1 cellular context compared by ENCODE assay signal in the genomic region with DNA sequence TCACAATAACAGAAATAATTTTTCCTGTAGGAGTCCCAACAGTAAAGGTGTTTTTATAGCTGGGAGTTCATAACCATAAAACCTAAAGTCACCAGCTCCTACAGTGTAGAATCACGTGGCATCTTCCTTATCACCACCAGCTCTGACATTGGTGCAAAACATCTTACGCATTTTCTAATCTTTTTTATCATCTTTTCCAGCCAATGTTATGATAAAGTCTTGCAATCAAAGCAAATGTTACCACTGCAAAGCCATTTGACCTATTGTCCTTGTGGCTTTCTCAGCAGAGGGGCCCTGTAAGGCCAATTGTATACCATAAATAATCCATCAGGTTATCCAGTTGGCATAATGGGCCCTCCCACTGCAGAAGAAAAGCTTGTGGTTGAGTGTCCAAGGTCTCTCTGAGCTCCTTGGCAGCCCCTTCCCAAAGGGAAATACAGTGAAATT.
A peak's percentile ranks its signal among the peaks of the same experiment; 100 is the strongest.
TF ChIP-seq lines count a peak whose summit lies in the region.

No MANE protein-coding gene starts in this region.

TF ChIP-seq in K562, 482 proteins besides CTCF, POLR2A, EP300 and RAD21 (continues in another document):
- TF ChIP-seq, protein P1, sequence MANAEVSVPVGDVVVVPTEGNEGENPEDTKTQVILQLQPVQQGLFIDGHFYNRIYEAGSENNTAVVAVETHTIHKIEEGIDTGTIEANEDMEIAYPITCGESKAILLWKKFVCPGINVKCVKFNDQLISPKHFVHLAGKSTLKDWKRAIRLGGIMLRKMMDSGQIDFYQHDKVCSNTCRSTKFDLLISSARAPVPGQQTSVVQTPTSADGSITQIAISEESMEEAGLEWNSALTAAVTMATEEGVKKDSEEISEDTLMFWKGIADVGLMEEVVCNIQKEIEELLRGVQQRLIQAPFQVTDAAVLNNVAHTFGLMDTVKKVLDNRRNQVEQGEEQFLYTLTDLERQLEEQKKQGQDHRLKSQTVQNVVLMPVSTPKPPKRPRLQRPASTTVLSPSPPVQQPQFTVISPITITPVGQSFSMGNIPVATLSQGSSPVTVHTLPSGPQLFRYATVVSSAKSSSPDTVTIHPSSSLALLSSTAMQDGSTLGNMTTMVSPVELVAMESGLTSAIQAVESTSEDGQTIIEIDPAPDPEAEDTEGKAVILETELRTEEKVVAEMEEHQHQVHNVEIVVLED (CRISPR knock-in tag; IDR thresholded peaks at IDR 0.05), result no peak
- TF ChIP-seq MAFF (IDR thresholded peaks at IDR 0.05; ENCODE audit: low read length), result no peak
- TF ChIP-seq MYC (IDR thresholded peaks at IDR 0.05; ENCODE audit: low read depth, low read length), result peak; percentile 22; the same call in 1 of the 2 replicates
- TF ChIP-seq MYC (CRISPR knock-in tag; IDR thresholded peaks at IDR 0.05; ENCODE audit: borderline replicate concordance, low read depth), result no peak
- TF ChIP-seq, protein P2, sequence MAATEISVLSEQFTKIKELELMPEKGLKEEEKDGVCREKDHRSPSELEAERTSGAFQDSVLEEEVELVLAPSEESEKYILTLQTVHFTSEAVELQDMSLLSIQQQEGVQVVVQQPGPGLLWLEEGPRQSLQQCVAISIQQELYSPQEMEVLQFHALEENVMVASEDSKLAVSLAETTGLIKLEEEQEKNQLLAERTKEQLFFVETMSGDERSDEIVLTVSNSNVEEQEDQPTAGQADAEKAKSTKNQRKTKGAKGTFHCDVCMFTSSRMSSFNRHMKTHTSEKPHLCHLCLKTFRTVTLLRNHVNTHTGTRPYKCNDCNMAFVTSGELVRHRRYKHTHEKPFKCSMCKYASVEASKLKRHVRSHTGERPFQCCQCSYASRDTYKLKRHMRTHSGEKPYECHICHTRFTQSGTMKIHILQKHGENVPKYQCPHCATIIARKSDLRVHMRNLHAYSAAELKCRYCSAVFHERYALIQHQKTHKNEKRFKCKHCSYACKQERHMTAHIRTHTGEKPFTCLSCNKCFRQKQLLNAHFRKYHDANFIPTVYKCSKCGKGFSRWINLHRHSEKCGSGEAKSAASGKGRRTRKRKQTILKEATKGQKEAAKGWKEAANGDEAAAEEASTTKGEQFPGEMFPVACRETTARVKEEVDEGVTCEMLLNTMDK (IDR thresholded peaks at IDR 0.05; ENCODE audit: borderline replicate concordance, insufficient read depth, low read depth, low read length, poor library complexity, severe bottlenecking), result no peak
- 0 out of 4 replicates have a peak, but pooled peaks of 1 of the 2 experiments have one; percentile 19 for TF ChIP-seq KDM1A (IDR thresholded peaks at IDR 0.05)
- peak; percentile 52; the same call in 1 of the 2 replicates for TF ChIP-seq DDX20 (tag; IDR thresholded peaks at IDR 0.05; ENCODE audit: low read depth)
- TF ChIP-seq ESRRA (IDR thresholded peaks at IDR 0.05; ENCODE audit: borderline replicate concordance, low read depth), result peak; percentile 42; the same call in 1 of the 2 replicates
- TF ChIP-seq CBFA2T2 (conservative IDR thresholded peaks at IDR 0.05), result 0 out of 2 replicates have a peak, but pooled peaks have one; percentile 32
- TF ChIP-seq, protein P3, sequence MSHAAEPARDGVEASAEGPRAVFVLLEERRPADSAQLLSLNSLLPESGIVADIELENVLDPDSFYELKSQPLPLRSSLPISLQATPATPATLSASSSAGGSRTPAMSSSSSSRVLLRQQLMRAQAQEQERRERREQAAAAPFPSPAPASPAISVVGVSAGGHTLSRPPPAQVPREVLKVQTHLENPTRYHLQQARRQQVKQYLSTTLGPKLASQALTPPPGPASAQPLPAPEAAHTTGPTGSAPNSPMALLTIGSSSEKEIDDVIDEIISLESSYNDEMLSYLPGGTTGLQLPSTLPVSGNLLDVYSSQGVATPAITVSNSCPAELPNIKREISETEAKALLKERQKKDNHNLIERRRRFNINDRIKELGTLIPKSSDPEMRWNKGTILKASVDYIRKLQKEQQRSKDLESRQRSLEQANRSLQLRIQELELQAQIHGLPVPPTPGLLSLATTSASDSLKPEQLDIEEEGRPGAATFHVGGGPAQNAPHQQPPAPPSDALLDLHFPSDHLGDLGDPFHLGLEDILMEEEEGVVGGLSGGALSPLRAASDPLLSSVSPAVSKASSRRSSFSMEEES (CRISPR knock-in tag; IDR thresholded peaks at IDR 0.05), result peak; percentile 26
- peak; percentile 20; the same call in 1 of the 2 replicates for TF ChIP-seq CBFA2T3 (IDR thresholded peaks at IDR 0.05)
- 0 out of 2 replicates have a peak, but pooled peaks have one; percentile 22 for TF ChIP-seq CXXC5 (CRISPR knock-in tag; IDR thresholded peaks at IDR 0.05)
- TF ChIP-seq, protein P4, sequence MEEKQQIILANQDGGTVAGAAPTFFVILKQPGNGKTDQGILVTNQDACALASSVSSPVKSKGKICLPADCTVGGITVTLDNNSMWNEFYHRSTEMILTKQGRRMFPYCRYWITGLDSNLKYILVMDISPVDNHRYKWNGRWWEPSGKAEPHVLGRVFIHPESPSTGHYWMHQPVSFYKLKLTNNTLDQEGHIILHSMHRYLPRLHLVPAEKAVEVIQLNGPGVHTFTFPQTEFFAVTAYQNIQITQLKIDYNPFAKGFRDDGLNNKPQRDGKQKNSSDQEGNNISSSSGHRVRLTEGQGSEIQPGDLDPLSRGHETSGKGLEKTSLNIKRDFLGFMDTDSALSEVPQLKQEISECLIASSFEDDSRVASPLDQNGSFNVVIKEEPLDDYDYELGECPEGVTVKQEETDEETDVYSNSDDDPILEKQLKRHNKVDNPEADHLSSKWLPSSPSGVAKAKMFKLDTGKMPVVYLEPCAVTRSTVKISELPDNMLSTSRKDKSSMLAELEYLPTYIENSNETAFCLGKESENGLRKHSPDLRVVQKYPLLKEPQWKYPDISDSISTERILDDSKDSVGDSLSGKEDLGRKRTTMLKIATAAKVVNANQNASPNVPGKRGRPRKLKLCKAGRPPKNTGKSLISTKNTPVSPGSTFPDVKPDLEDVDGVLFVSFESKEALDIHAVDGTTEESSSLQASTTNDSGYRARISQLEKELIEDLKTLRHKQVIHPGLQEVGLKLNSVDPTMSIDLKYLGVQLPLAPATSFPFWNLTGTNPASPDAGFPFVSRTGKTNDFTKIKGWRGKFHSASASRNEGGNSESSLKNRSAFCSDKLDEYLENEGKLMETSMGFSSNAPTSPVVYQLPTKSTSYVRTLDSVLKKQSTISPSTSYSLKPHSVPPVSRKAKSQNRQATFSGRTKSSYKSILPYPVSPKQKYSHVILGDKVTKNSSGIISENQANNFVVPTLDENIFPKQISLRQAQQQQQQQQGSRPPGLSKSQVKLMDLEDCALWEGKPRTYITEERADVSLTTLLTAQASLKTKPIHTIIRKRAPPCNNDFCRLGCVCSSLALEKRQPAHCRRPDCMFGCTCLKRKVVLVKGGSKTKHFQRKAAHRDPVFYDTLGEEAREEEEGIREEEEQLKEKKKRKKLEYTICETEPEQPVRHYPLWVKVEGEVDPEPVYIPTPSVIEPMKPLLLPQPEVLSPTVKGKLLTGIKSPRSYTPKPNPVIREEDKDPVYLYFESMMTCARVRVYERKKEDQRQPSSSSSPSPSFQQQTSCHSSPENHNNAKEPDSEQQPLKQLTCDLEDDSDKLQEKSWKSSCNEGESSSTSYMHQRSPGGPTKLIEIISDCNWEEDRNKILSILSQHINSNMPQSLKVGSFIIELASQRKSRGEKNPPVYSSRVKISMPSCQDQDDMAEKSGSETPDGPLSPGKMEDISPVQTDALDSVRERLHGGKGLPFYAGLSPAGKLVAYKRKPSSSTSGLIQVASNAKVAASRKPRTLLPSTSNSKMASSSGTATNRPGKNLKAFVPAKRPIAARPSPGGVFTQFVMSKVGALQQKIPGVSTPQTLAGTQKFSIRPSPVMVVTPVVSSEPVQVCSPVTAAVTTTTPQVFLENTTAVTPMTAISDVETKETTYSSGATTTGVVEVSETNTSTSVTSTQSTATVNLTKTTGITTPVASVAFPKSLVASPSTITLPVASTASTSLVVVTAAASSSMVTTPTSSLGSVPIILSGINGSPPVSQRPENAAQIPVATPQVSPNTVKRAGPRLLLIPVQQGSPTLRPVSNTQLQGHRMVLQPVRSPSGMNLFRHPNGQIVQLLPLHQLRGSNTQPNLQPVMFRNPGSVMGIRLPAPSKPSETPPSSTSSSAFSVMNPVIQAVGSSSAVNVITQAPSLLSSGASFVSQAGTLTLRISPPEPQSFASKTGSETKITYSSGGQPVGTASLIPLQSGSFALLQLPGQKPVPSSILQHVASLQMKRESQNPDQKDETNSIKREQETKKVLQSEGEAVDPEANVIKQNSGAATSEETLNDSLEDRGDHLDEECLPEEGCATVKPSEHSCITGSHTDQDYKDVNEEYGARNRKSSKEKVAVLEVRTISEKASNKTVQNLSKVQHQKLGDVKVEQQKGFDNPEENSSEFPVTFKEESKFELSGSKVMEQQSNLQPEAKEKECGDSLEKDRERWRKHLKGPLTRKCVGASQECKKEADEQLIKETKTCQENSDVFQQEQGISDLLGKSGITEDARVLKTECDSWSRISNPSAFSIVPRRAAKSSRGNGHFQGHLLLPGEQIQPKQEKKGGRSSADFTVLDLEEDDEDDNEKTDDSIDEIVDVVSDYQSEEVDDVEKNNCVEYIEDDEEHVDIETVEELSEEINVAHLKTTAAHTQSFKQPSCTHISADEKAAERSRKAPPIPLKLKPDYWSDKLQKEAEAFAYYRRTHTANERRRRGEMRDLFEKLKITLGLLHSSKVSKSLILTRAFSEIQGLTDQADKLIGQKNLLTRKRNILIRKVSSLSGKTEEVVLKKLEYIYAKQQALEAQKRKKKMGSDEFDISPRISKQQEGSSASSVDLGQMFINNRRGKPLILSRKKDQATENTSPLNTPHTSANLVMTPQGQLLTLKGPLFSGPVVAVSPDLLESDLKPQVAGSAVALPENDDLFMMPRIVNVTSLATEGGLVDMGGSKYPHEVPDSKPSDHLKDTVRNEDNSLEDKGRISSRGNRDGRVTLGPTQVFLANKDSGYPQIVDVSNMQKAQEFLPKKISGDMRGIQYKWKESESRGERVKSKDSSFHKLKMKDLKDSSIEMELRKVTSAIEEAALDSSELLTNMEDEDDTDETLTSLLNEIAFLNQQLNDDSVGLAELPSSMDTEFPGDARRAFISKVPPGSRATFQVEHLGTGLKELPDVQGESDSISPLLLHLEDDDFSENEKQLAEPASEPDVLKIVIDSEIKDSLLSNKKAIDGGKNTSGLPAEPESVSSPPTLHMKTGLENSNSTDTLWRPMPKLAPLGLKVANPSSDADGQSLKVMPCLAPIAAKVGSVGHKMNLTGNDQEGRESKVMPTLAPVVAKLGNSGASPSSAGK (IDR thresholded peaks at IDR 0.05), result peak; percentile 55; the same call in 1 of the 2 replicates
- 0 out of 2 replicates have a peak, but pooled peaks have one; percentile 38 for TF ChIP-seq RFX7 (CRISPR knock-in tag; IDR thresholded peaks at IDR 0.05)
- no peak; the same call in 1 of the 2 replicates for TF ChIP-seq NR2C1 (IDR thresholded peaks at IDR 0.05)
- TF ChIP-seq NR2C1 (tag; IDR thresholded peaks at IDR 0.05), result no peak; the same call in 1 of the 2 replicates
- TF ChIP-seq, protein P5, sequence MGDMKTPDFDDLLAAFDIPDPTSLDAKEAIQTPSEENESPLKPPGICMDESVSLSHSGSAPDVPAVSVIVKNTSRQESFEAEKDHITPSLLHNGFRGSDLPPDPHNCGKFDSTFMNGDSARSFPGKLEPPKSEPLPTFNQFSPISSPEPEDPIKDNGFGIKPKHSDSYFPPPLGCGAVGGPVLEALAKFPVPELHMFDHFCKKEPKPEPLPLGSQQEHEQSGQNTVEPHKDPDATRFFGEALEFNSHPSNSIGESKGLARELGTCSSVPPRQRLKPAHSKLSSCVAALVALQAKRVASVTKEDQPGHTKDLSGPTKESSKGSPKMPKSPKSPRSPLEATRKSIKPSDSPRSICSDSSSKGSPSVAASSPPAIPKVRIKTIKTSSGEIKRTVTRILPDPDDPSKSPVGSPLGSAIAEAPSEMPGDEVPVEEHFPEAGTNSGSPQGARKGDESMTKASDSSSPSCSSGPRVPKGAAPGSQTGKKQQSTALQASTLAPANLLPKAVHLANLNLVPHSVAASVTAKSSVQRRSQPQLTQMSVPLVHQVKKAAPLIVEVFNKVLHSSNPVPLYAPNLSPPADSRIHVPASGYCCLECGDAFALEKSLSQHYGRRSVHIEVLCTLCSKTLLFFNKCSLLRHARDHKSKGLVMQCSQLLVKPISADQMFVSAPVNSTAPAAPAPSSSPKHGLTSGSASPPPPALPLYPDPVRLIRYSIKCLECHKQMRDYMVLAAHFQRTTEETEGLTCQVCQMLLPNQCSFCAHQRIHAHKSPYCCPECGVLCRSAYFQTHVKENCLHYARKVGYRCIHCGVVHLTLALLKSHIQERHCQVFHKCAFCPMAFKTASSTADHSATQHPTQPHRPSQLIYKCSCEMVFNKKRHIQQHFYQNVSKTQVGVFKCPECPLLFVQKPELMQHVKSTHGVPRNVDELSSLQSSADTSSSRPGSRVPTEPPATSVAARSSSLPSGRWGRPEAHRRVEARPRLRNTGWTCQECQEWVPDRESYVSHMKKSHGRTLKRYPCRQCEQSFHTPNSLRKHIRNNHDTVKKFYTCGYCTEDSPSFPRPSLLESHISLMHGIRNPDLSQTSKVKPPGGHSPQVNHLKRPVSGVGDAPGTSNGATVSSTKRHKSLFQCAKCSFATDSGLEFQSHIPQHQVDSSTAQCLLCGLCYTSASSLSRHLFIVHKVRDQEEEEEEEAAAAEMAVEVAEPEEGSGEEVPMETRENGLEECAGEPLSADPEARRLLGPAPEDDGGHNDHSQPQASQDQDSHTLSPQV (IDR thresholded peaks at IDR 0.05), result peak; percentile 40; the same call in 1 of the 2 replicates
- TF ChIP-seq NR2C2 (CRISPR knock-in tag; IDR thresholded peaks at IDR 0.05), result no peak
- 0 out of 2 replicates have a peak, but pooled peaks have one; percentile 3 for TF ChIP-seq NR2C2 (tag; IDR thresholded peaks at IDR 0.05)
- TF ChIP-seq ZNF24 (IDR thresholded peaks at IDR 0.05), result no peak
- 0 out of 2 replicates have a peak, but pooled peaks have one; percentile 7 for TF ChIP-seq KLF6 (CRISPR knock-in tag; IDR thresholded peaks at IDR 0.05; ENCODE audit: borderline replicate concordance)
- no peak for TF ChIP-seq HMG20A (CRISPR knock-in tag; conservative IDR thresholded peaks at IDR 0.05)
- no peak for TF ChIP-seq FOXM1 (IDR thresholded peaks at IDR 0.05; ENCODE audit: low read depth)
- no peak for TF ChIP-seq FOXM1 (CRISPR knock-in tag; IDR thresholded peaks at IDR 0.05; ENCODE audit: low read depth)
- peak; percentile 78; the same call in 1 of the 2 replicates for TF ChIP-seq ZBTB17 (CRISPR knock-in tag; IDR thresholded peaks at IDR 0.05)
- TF ChIP-seq, protein P6, sequence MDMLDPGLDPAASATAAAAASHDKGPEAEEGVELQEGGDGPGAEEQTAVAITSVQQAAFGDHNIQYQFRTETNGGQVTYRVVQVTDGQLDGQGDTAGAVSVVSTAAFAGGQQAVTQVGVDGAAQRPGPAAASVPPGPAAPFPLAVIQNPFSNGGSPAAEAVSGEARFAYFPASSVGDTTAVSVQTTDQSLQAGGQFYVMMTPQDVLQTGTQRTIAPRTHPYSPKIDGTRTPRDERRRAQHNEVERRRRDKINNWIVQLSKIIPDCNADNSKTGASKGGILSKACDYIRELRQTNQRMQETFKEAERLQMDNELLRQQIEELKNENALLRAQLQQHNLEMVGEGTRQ (CRISPR knock-in tag; IDR thresholded peaks at IDR 0.05), result peak; percentile 58
- peak; percentile 51; the same call in 1 of the 2 replicates for TF ChIP-seq RAD51 (IDR thresholded peaks at IDR 0.05; ENCODE audit: borderline replicate concordance, low read depth)
- TF ChIP-seq RBM34 (IDR thresholded peaks at IDR 0.05; ENCODE audit: borderline replicate concordance, insufficient read depth, low read length), result no peak
- 0 out of 2 replicates have a peak, but pooled peaks have one; percentile 13 for TF ChIP-seq FOSL1 (tag; conservative IDR thresholded peaks at IDR 0.05)
